In genomic region chr5:103866169-103866568, GRCh38 we compare ENCODE assay signal across 26 cellular contexts.
A peak's percentile ranks its signal among the peaks of the same experiment; 100 is the strongest.
DNase-seq lines count a peak whose midpoint lies in the region; ATAC-seq and TF ChIP-seq lines count a peak whose summit lies in the region.
"Had no signal": no experiment of that assay in that cellular context is flagged by ENCODE, and none has a peak within 500 bp of the region (broad histone marks: within the 10 kb centered on the region; RNA-seq: fewer than 3 reads in every experiment).

No MANE protein-coding gene starts in this region.

- no peak for ATAC-seq in SK-N-SH treated with all-trans-retinoic acid at 6 μM for 48 hours
- ATAC-seq in esophagus mucosa = no peak
- ATAC-seq in HG02678 (IDR thresholded peaks at IDR 0.05; ENCODE audit: unreplicated experiment) = no peak
- ATAC-seq: Right ventricle myocardium inferior had no signal

- no peak for TF ChIP-seq RAD21 in SK-N-SH (IDR thresholded peaks at IDR 0.05; ENCODE audit: low read length)

- 14% methylated on average over 1 of the region's 1 CpG for WGBS in SK-N-SH (ENCODE audit: low lambda C conversion rate)

- CTCF ChIA-PET in SK-N-SH (lab: Yijun Ruan, JAX) (no interaction called here), RWPE1 (lab: Yijun Ruan, JAX) (interaction anchor here (0.6 kb wide), 1 partner anchor 13 kb away, joined by 3 read pairs; no protein-coding TSS in a partner anchor)

- no peaks in the 10 kb centered on the region for H3K79me2 ChIP-seq in SK-N-SH (ENCODE audit: insufficient read depth)
- H3K79me2 ChIP-seq in osteoblast (ENCODE audit: insufficient read depth, low read length) = no peaks in the 10 kb centered on the region

- no peaks in the 10 kb centered on the region for H3K9me3 ChIP-seq in SK-N-SH
- H3K9me3 ChIP-seq in osteoblast (ENCODE audit: low read depth, low read length) = no peaks in the 10 kb centered on the region
- H3K9me3 ChIP-seq: BLaER1, Peyer's patch had no signal

- no peak for DNase-seq in SK-N-SH
- peak; percentile 44 for DNase-seq in amniotic epithelial cell (ENCODE audit: low read depth)
- DNase-seq in osteoblast (ENCODE audit: insufficient read length, low spot score, missing footprints) = no peak
- DNase-seq in RWPE1 (ENCODE audit: low spot score) = no peak
- DNase-seq in SIG-M5 (lab: John Stamatoyannopoulos, UW) = no peak
- DNase-seq: ACHN; CD4-positive, alpha-beta T cell; COR-L47; DMS 273 treated with DMSO at 0.1 percent for 48 hours; DMS79 treated with DMSO at 0.1 percent for 48 hours; KG1; NCI-H1092 treated with DMSO at 0.1 percent for 48 hours; NCI-H1436 treated with DMSO at 0.1 percent for 48 hours; NCI-H1930; NCI-H2227 treated with DMSO at 0.1 percent for 48 hours; NCI-H510A treated with DMSO at 0.1 percent for 48 hours; NCI-H774; NK-92 treated with Interleukin-12 subunit alpha and Interleukin-12 subunit beta, amount 100 ng/mL, for 24 hours; Peyer's patch had no signal

- POLR2A ChIA-PET in SK-N-SH (lab: Yijun Ruan, JAX) = no interaction called here
- POLR2A ChIA-PET in RWPE1 (lab: Yijun Ruan, JAX; ENCODE audit: low non-redundant PET) = no interaction called here

- TF ChIP-seq EP300 in SK-N-SH (IDR thresholded peaks at IDR 0.05; ENCODE audit: borderline replicate concordance in 1 of 2, low read depth in 1 of 2, low read length in 1 of 2) = peak in 1 of 2 experiments; percentile 59; a peak in 1 of 4 replicates

- TF ChIP-seq CTCF in SK-N-SH (IDR thresholded peaks at IDR 0.05) (no peak), osteoblast (IDR thresholded peaks at IDR 0.05; ENCODE audit: extremely low read depth, low read depth, low read length) (no peak), RWPE1 (conservative IDR thresholded peaks at IDR 0.05; ENCODE audit: low read depth) (no peak)

- peak overlapping the region; percentile 44 to 55; a peak in 3 of 4 replicates for H3K27ac ChIP-seq in SK-N-SH (ENCODE audit: low read depth in 2 of 2, low read length in 1 of 2)
- peak overlapping the region; percentile 48 for H3K27ac ChIP-seq in osteoblast (ENCODE audit: low read depth, low read length)
- H3K27ac ChIP-seq in RWPE1 = no peak overlapping the region
- H3K27ac ChIP-seq: 22Rv1, BLaER1, HL-60, Peyer's patch had no signal

- H3K27me3 ChIP-seq in SK-N-SH (ENCODE audit: insufficient read depth) (no peaks in the 10 kb centered on the region), osteoblast (ENCODE audit: insufficient read depth, low read length) (no peaks in the 10 kb centered on the region)
- H3K27me3 ChIP-seq: BLaER1, Peyer's patch had no signal

- peaks cover 8% of the 10 kb centered on the region for H3F3A ChIP-seq in SK-N-SH (replicated peaks; ENCODE audit: insufficient read depth)

- no peaks in the 10 kb centered on the region for H3K9me2 ChIP-seq in SK-N-SH

- H3K4me3 ChIP-seq in SK-N-SH (ENCODE audit: low read depth in 2 of 2, low read length in 1 of 2) (no peak overlapping the region), osteoblast (ENCODE audit: insufficient read depth, low read length) (peak overlapping the region; percentile 59)
- H3K4me3 ChIP-seq: BLaER1, Peyer's patch had no signal

- H3K9ac ChIP-seq in SK-N-SH = no peak overlapping the region
- H3K9ac ChIP-seq: BLaER1 had no signal

- no peak overlapping the region for H2AFZ ChIP-seq in SK-N-SH (ENCODE audit: low read depth)
- peak overlapping the region; percentile 32 for H2AFZ ChIP-seq in osteoblast (ENCODE audit: low read length)

- H3K4me1 ChIP-seq in SK-N-SH (ENCODE audit: control insufficient read depth in 1 of 2, insufficient read depth in 2 of 2, low read depth in 1 of 2, low read length in 1 of 2) = peaks cover 19 to 23% of the 10 kb centered on the region in 2 experiments
- H3K4me1 ChIP-seq in osteoblast (ENCODE audit: insufficient read depth, low read length) = peaks cover 18% of the 10 kb centered on the region
- H3K4me1 ChIP-seq: BLaER1, Peyer's patch had no signal

- H3K4me2 ChIP-seq in SK-N-SH (no peak overlapping the region), osteoblast (ENCODE audit: insufficient read depth, low read length) (peak overlapping the region; percentile 69)
- H3K4me2 ChIP-seq: BLaER1 had no signal

- H4K20me1 ChIP-seq in SK-N-SH (ENCODE audit: insufficient read depth) (no peaks in the 10 kb centered on the region), osteoblast (ENCODE audit: insufficient read depth, low read length) (no peaks in the 10 kb centered on the region)
- H4K20me1 ChIP-seq: BLaER1 had no signal

- no peaks in the 10 kb centered on the region for H3K36me3 ChIP-seq in SK-N-SH (replicated peaks in 1 of 2; ENCODE audit: control insufficient read depth in 1 of 2, insufficient read depth in 2 of 2, low read length in 1 of 2)
- no peaks in the 10 kb centered on the region for H3K36me3 ChIP-seq in osteoblast (ENCODE audit: insufficient read depth, low read length)
- H3K36me3 ChIP-seq: BLaER1, Peyer's patch had no signal

TF ChIP-seq in SK-N-SH, 30 proteins besides CTCF, POLR2A, EP300 and RAD21:
- peak; percentile 74 for TF ChIP-seq FOSL2 (IDR thresholded peaks at IDR 0.05; ENCODE audit: borderline replicate concordance, low read depth)
- 0 out of 2 replicates have a peak, but pooled peaks have one; percentile 40 for TF ChIP-seq TCF12 (IDR thresholded peaks at IDR 0.05)
- TF ChIP-seq RFX5 (IDR thresholded peaks at IDR 0.05; ENCODE audit: low read length) = no peak
- TF ChIP-seq JUND (IDR thresholded peaks at IDR 0.05) = peak; percentile 52

TF ChIP-seq in SK-N-SH treated with all-trans-retinoic acid at 6 μM for 48 hours, 23 proteins besides CTCF, POLR2A, EP300 and RAD21:
- no peak for TF ChIP-seq ISL1 (CRISPR knock-in tag; IDR thresholded peaks at IDR 0.05)
- TF ChIP-seq BACH2 (CRISPR knock-in tag; IDR thresholded peaks at IDR 0.05; ENCODE audit: borderline replicate concordance) = no peak
- TF ChIP-seq TCF4 (CRISPR knock-in tag; IDR thresholded peaks at IDR 0.05; ENCODE audit: borderline replicate concordance) = no peak
- TF ChIP-seq, protein P1, sequence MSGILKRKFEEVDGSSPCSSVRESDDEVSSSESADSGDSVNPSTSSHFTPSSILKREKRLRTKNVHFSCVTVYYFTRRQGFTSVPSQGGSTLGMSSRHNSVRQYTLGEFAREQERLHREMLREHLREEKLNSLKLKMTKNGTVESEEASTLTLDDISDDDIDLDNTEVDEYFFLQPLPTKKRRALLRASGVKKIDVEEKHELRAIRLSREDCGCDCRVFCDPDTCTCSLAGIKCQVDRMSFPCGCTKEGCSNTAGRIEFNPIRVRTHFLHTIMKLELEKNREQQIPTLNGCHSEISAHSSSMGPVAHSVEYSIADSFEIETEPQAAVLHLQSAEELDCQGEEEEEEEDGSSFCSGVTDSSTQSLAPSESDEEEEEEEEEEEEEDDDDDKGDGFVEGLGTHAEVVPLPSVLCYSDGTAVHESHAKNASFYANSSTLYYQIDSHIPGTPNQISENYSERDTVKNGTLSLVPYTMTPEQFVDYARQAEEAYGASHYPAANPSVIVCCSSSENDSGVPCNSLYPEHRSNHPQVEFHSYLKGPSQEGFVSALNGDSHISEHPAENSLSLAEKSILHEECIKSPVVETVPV (CRISPR knock-in tag; IDR thresholded peaks at IDR 0.05) = no peak
- no peak for TF ChIP-seq ZNF8 (CRISPR knock-in tag; IDR thresholded peaks at IDR 0.05)
- TF ChIP-seq PPARA (CRISPR knock-in tag; IDR thresholded peaks at IDR 0.05; ENCODE audit: borderline replicate concordance) = no peak
- TF ChIP-seq OSR1 (CRISPR knock-in tag; IDR thresholded peaks at IDR 0.05) = no peak
- no peak for TF ChIP-seq CSDC2 (CRISPR knock-in tag; IDR thresholded peaks at IDR 0.05)
- no peak for TF ChIP-seq ZFP3 (CRISPR knock-in tag; IDR thresholded peaks at IDR 0.05)
- TF ChIP-seq ESRRG (CRISPR knock-in tag; IDR thresholded peaks at IDR 0.05) = no peak
